16 cellular contexts compared by ENCODE assay signal in the genomic region with DNA sequence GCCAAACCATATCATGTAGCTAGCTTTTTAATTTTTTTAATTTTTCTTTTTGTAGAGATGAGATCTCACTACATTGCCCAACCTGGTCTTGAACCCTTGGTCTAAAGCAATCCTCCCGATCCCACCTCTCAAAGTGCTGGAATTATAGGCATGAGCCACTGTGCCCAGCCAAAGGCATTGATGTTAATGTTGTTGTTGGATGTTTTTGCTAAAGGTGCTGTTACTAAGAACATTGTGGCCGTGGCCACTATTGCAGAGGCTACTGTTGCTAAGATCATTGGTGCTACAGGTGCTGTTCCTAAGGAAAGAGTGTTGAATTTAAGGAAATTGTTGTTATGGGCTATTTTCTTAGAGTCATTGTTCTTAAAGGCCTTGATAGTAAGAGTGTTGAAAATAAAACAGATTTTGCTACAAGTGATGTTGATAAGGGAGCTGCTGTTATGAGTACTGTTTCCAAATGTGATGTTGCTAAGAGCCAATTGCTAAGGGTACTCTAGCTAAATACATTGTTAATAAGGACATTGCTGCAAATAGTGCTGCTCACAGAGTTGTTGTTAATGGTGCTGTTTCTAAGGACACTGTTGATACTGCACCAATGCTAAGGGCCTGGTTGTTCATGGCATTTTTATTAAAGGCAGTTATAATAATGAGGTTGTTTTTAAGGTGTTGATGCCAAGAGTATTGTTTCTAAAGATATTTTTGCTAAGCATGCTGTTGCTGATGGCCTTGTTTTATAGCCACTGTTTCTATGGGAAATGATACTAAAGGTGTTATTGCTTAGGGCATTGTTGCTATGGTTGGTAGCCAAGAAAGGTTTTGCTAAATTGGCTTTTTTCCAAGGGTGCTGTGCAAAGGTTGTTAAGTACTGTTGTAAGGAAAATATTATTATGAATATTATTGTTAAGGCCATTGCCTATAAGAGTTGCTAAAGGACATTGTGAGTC. TPM values are rescaled to one million over a fixed set of nuclear protein-coding genes. Genes with fewer than 3 reads are reported as not detected.
"Had no signal": no experiment of that assay in that cellular context is flagged by ENCODE, and none has a peak within 500 bp of the region (broad histone marks: within the 10 kb centered on the region; RNA-seq: fewer than 3 reads in every experiment).

No MANE protein-coding gene starts in this region.

RNA-seq across cellular contexts. Expression of a gene that starts 52.1 kb away (rescaled TPM):
- total RNA-seq: activated CD4-positive, alpha-beta memory T cell treated with anti-CD3 and anti-CD28 coated beads, Interleukin-2, amount 10 ng/mL, durations not matched to agents 7 days and 5 days; activated CD4-positive, alpha-beta T cell treated with anti-CD3 and anti-CD28 coated beads, Interleukin-2, amount 10 ng/mL, durations not matched to agents 7 days and 5 days; activated naive CD4-positive, alpha-beta T cell treated with anti-CD3 and anti-CD28 coated beads, Interleukin-2, amount 50 U/mL, for 72 hours; activated naive CD8-positive, alpha-beta T cell treated with anti-CD3 and anti-CD28 coated beads, Interleukin-2, amount 10 ng/mL, durations not matched to agents 7 days and 5 days; activated T-cell treated with anti-CD3 and anti-CD28 coated beads, Interleukin-2, amount 50 U/mL, for 72 hours; ascending aorta; bronchial epithelial cell; cardiac septum; cerebellum; esophagus squamous epithelium; fibroblast of lung; frontal cortex; T-helper 1 cell treated with Interleukin-12 subunit alpha and Interleukin-12 subunit beta and Interleukin-4 antibody, amounts not matched to agents 30 ng/mL and 1 ng/mL, for 36 hours; T-helper 2 cell treated with Interferon-gamma antibody and Interleukin-4, amounts not matched to agents 100 ng/mL and 5 ng/mL, for 36 hours; WTC11 had no signal
- polyA plus RNA-seq: esophagus, fibroblast of lung had no signal
